20 cellular contexts compared by ENCODE assay signal in the genomic region with DNA sequence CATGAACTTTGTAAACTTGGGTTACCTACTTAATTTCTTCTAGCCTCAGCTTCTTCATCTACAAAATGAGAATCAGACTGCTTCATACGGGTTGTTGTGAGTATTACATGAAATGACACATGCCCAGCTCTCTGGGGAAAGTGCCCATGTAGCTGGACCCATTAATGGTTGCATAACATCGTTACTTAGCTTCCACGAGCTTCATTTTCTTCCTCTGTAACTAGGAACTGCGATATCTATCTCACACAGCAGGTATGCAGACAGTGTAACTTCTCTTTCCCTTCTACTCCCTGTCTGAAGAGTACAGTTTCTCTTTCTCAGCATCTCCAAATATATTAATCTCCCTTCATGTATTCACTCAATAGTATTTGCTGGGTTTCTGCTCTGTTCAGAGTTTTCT.
"Had no signal": no experiment of that assay in that cellular context is flagged by ENCODE, and none has a peak within 500 bp of the region (broad histone marks: within the 10 kb centered on the region; RNA-seq: fewer than 3 reads in every experiment).

No MANE protein-coding gene starts in this region.

- H3K4me3 ChIP-seq: body of pancreas, dorsolateral prefrontal cortex, mucosa of descending colon, pancreas, transverse colon had no signal

- H3K27ac Mint-ChIP-seq: activated B cell treated with CpG ODN at 0.5 μM for 24 hours; activated CD4-positive, alpha-beta memory T cell treated with anti-CD3 and anti-CD28 coated beads for 36 hours; activated CD8-positive, alpha-beta memory T cell treated with anti-CD3 and anti-CD28 coated beads, Interleukin-2, amount 10 ng/mL, durations not matched to agents 7 days and 5 days; activated naive CD4-positive, alpha-beta T cell treated with anti-CD3 and anti-CD28 coated beads for 36 hours had no signal

- H3K27me3 ChIP-seq: body of pancreas, pancreas, transverse colon had no signal

- H3K4me1 Mint-ChIP-seq: activated B cell treated with CpG ODN at 0.5 μM for 24 hours; activated CD8-positive, alpha-beta memory T cell treated with anti-CD3 and anti-CD28 coated beads, Interleukin-2, amount 10 ng/mL, durations not matched to agents 7 days and 5 days; naive B cell had no signal

- H3K36me3 Mint-ChIP-seq: activated CD4-positive, alpha-beta memory T cell treated with anti-CD3 and anti-CD28 coated beads for 36 hours; activated CD8-positive, alpha-beta memory T cell treated with anti-CD3 and anti-CD28 coated beads, Interleukin-2, amount 10 ng/mL, durations not matched to agents 7 days and 5 days; naive B cell had no signal

- H3K9me3 Mint-ChIP-seq: activated B cell treated with CpG ODN at 0.5 μM for 24 hours; activated CD4-positive, alpha-beta memory T cell treated with anti-CD3 and anti-CD28 coated beads for 36 hours; activated naive CD4-positive, alpha-beta T cell treated with anti-CD3 and anti-CD28 coated beads for 36 hours; naive B cell had no signal

- H3K4me1 ChIP-seq: body of pancreas, pancreas had no signal

- DNase-seq: activated B cell treated with CpG ODN at 0.5 μM for 24 hours; activated CD4-positive, alpha-beta memory T cell treated with anti-CD3 and anti-CD28 coated beads for 36 hours; activated CD4-positive, alpha-beta T cell treated with anti-CD3 and anti-CD28 coated beads for 4 hours; activated CD8-positive, alpha-beta memory T cell treated with anti-CD3 and anti-CD28 coated beads, Interleukin-2, amount 10 ng/mL, durations not matched to agents 7 days and 5 days; activated naive CD4-positive, alpha-beta T cell treated with anti-CD3 and anti-CD28 coated beads for 36 hours; activated T-cell treated with anti-CD3 and anti-CD28 coated beads, Interleukin-2, amount 50 U/mL, for 1 hour; body of pancreas; central memory CD4-positive, alpha-beta T cell; dorsolateral prefrontal cortex; foreskin melanocyte; glutamatergic neuron; hippocampal formation; left cardiac atrium; mesenchymal stem cell; mucosa of descending colon; naive B cell; pancreas; stimulated activated CD8-positive, alpha-beta memory T cell treated with anti-CD3 and anti-CD28 coated beads, Interleukin-4, amount 100 ng/mL, for 48 hours; stimulated activated naive CD8-positive, alpha-beta T cell treated with anti-CD3 and anti-CD28 coated beads, Interleukin-15, Interleukin-2, amounts not matched to agents 100 U/mL and 50 U/mL, for 24 hours; transverse colon had no signal

- H3K4me3 Mint-ChIP-seq: activated B cell treated with CpG ODN at 0.5 μM for 24 hours; activated CD4-positive, alpha-beta memory T cell treated with anti-CD3 and anti-CD28 coated beads for 36 hours; activated CD8-positive, alpha-beta memory T cell treated with anti-CD3 and anti-CD28 coated beads, Interleukin-2, amount 10 ng/mL, durations not matched to agents 7 days and 5 days; activated naive CD4-positive, alpha-beta T cell treated with anti-CD3 and anti-CD28 coated beads for 36 hours; naive B cell had no signal

- H3K36me3 ChIP-seq: pancreas, transverse colon had no signal

- ATAC-seq: activated CD8-positive, alpha-beta memory T cell treated with anti-CD3 and anti-CD28 coated beads, Interleukin-2, amount 10 ng/mL, durations not matched to agents 7 days and 5 days; body of pancreas; mucosa of descending colon; pancreas; stimulated activated naive CD8-positive, alpha-beta T cell treated with anti-CD3 and anti-CD28 coated beads, Interleukin-15, Interleukin-2, amounts not matched to agents 100 U/mL and 50 U/mL, for 24 hours had no signal

- H3K27ac ChIP-seq: body of pancreas, pancreas, transverse colon had no signal

- H3K9me3 ChIP-seq: body of pancreas, mucosa of descending colon, pancreas, transverse colon had no signal
